Comparison of ENCODE assay signal across 18 cellular contexts in genomic region chr2:598043-598802, GRCh38.
"Had no signal": no experiment of that assay in that cellular context is flagged by ENCODE, and none has a peak within 500 bp of the region (broad histone marks: within the 10 kb centered on the region; RNA-seq: fewer than 3 reads in every experiment).

No MANE protein-coding gene starts in this region.

- H3K36me3 ChIP-seq: right lobe of liver, upper lobe of left lung had no signal

- H3K4me3 ChIP-seq: lung, psoas muscle, right lobe of liver, upper lobe of left lung had no signal

- H3K9me3 ChIP-seq: psoas muscle, right lobe of liver, upper lobe of left lung had no signal

- H3K27ac ChIP-seq: psoas muscle, right lobe of liver, upper lobe of left lung had no signal

- ATAC-seq: activated naive CD4-positive, alpha-beta T cell treated with anti-CD3 and anti-CD28 coated beads, Interleukin-2, amount 50 U/mL, for 72 hours; esophagus mucosa; left colon; naive thymus-derived CD4-positive, alpha-beta T cell; psoas muscle; right lobe of liver; stimulated activated naive B cell treated with anti-CD40 and anti-IgM and Interleukin-4, amounts not matched to agents 10 μg/mL and 1 μg/mL and 100 μg/mL, for 72 hours; T-helper 17 cell had no signal

- H3K27me3 ChIP-seq: right lobe of liver, upper lobe of left lung had no signal

- H3K4me1 ChIP-seq: psoas muscle, right lobe of liver, upper lobe of left lung had no signal

- DNase-seq: activated CD4-positive, alpha-beta T cell treated with anti-CD3 and anti-CD28 coated beads, Interleukin-2, amount 50 U/mL, for 1 hour; activated effector memory CD4-positive, alpha-beta T cell treated with Interleukin-2 at 50 U/mL for 16 hours; activated T-cell treated with anti-CD3 and anti-CD28 coated beads, Interleukin-2, amount 50 U/mL, for 1 hour; amniotic stem cell; foreskin fibroblast; glutamatergic neuron; left colon; naive thymus-derived CD4-positive, alpha-beta T cell; occipital lobe; psoas muscle; right lobe of liver; stimulated activated CD4-positive, alpha-beta T cell treated with anti-CD3 and anti-CD28 coated beads, Interleukin-2, amount 100 ng/mL, for 24 hours; stimulated activated naive B cell treated with anti-CD40 and anti-IgM and Interleukin-4, amounts not matched to agents 10 μg/mL and 1 μg/mL and 100 μg/mL, for 72 hours; T-helper 17 cell; upper lobe of left lung had no signal
